15 cellular contexts compared by ENCODE assay signal in genomic region chr1:228799929-228800328, GRCh38.
DNase-seq lines count a peak whose midpoint lies in the region.
"Had no signal": no experiment of that assay in that cellular context is flagged by ENCODE, and none has a peak within 500 bp of the region (broad histone marks: within the 10 kb centered on the region; RNA-seq: fewer than 3 reads in every experiment).

No MANE protein-coding gene starts in this region.

- H3K27me3 Mint-ChIP-seq in activated naive CD4-positive, alpha-beta T cell treated with anti-CD3 and anti-CD28 coated beads, Interleukin-2, amount 50 U/mL, for 24 hours = no peaks in the 10 kb centered on the region
- H3K27me3 Mint-ChIP-seq in activated naive CD4-positive, alpha-beta T cell treated with anti-CD3 and anti-CD28 coated beads for 36 hours (ENCODE audit: low read depth) = no peaks in the 10 kb centered on the region
- H3K27me3 Mint-ChIP-seq in activated T-helper 2 cell treated with anti-CD3 and anti-CD28 coated beads, Interferon-gamma antibody, Interleukin-2, Interleukin-4, amounts not matched to agents 10 μg/mL and 5 μg/mL and 100 μg/mL, durations not matched to agents 14 hours and 24 hours and 36 hours (ENCODE audit: low read depth) = peaks cover 2% of the 10 kb centered on the region
- H3K27me3 Mint-ChIP-seq: CD4-positive, CD25-positive, alpha-beta regulatory T cell had no signal

- H3K4me1 Mint-ChIP-seq in activated naive CD4-positive, alpha-beta T cell treated with anti-CD3 and anti-CD28 coated beads, Interleukin-2, amount 50 U/mL, for 24 hours = peaks cover 40% of the 10 kb centered on the region
- peaks cover 15% of the 10 kb centered on the region for H3K4me1 Mint-ChIP-seq in activated naive CD4-positive, alpha-beta T cell treated with anti-CD3 and anti-CD28 coated beads for 36 hours (ENCODE audit: low read depth)
- peaks cover 32% of the 10 kb centered on the region for H3K4me1 Mint-ChIP-seq in activated T-helper 2 cell treated with anti-CD3 and anti-CD28 coated beads, Interferon-gamma antibody, Interleukin-2, Interleukin-4, amounts not matched to agents 10 μg/mL and 5 μg/mL and 100 μg/mL, durations not matched to agents 14 hours and 24 hours and 36 hours (ENCODE audit: low read depth)

- H3K9me3 Mint-ChIP-seq in activated naive CD4-positive, alpha-beta T cell treated with anti-CD3 and anti-CD28 coated beads, Interleukin-2, amount 50 U/mL, for 24 hours = peaks cover 9% of the 10 kb centered on the region
- peaks cover 2% of the 10 kb centered on the region for H3K9me3 Mint-ChIP-seq in activated naive CD4-positive, alpha-beta T cell treated with anti-CD3 and anti-CD28 coated beads for 36 hours
- H3K9me3 Mint-ChIP-seq in activated T-helper 2 cell treated with anti-CD3 and anti-CD28 coated beads, Interferon-gamma antibody, Interleukin-2, Interleukin-4, amounts not matched to agents 10 μg/mL and 5 μg/mL and 100 μg/mL, durations not matched to agents 14 hours and 24 hours and 36 hours = peaks cover 7% of the 10 kb centered on the region

- DNase-seq in activated naive CD4-positive, alpha-beta T cell treated with anti-CD3 and anti-CD28 coated beads for 36 hours = no peak
- peak; percentile 61 for DNase-seq in NOMO-1 treated with DMSO at 0.1 percent for 48 hours (lab: John Stamatoyannopoulos, UW; ENCODE audit: unreplicated experiment)
- DNase-seq in activated T-helper 2 cell treated with anti-CD3 and anti-CD28 coated beads, Interferon-gamma antibody, Interleukin-2, Interleukin-4, amounts not matched to agents 10 μg/mL and 5 μg/mL and 100 μg/mL, durations not matched to agents 14 hours and 24 hours and 36 hours (ENCODE audit: low spot score) = peak; percentile 2
- no peak for DNase-seq in DMS53 treated with DMSO at 0.1 percent for 48 hours (lab: John Stamatoyannopoulos, UW; ENCODE audit: unreplicated experiment)
- DNase-seq in NCI-H748 treated with DMSO at 0.1 percent for 48 hours (lab: John Stamatoyannopoulos, UW) = no peak
- no peak for DNase-seq in glomerular visceral epithelial cell (ENCODE audit: extremely low spot score)
- DNase-seq in SW480 (ENCODE audit: low spot score) = no peak
- DNase-seq: CD4-positive, CD25-positive, alpha-beta regulatory T cell; DMS53; NCI-H1105; NCI-H187 treated with DMSO at 0.1 percent for 48 hours; NCI-H446; NCI-H82; PC-3 had no signal

- intact Hi-C loops in activated naive CD4-positive, alpha-beta T cell treated with anti-CD3 and anti-CD28 coated beads for 36 hours (cut with micrococcal nuclease) = loop anchor here (10.0 kb wide), 1 partner anchor 545 kb away; the partner anchor contains the start of gene CCSAP
- intact Hi-C loops in activated T-helper 2 cell treated with anti-CD3 and anti-CD28 coated beads, Interferon-gamma antibody, Interleukin-2, Interleukin-4, amounts not matched to agents 10 μg/mL and 5 μg/mL and 100 μg/mL, durations not matched to agents 14 hours and 24 hours and 36 hours (cut with micrococcal nuclease) = no loop called here

- CTCF ChIA-PET in activated naive CD4-positive, alpha-beta T cell treated with anti-CD3 and anti-CD28 coated beads for 36 hours (lab: Charles Lee) = no interaction called here

- H3K4me3 Mint-ChIP-seq in activated naive CD4-positive, alpha-beta T cell treated with anti-CD3 and anti-CD28 coated beads, Interleukin-2, amount 50 U/mL, for 24 hours = no peak overlapping the region
- no peak overlapping the region for H3K4me3 Mint-ChIP-seq in activated naive CD4-positive, alpha-beta T cell treated with anti-CD3 and anti-CD28 coated beads for 36 hours
- H3K4me3 Mint-ChIP-seq in activated T-helper 2 cell treated with anti-CD3 and anti-CD28 coated beads, Interferon-gamma antibody, Interleukin-2, Interleukin-4, amounts not matched to agents 10 μg/mL and 5 μg/mL and 100 μg/mL, durations not matched to agents 14 hours and 24 hours and 36 hours (ENCODE audit: low read depth) = no peak overlapping the region
- H3K4me3 Mint-ChIP-seq: CD4-positive, CD25-positive, alpha-beta regulatory T cell had no signal

- H3K27ac Mint-ChIP-seq in activated naive CD4-positive, alpha-beta T cell treated with anti-CD3 and anti-CD28 coated beads, Interleukin-2, amount 50 U/mL, for 24 hours = peak overlapping the region; percentile 10
- no peak overlapping the region for H3K27ac Mint-ChIP-seq in activated naive CD4-positive, alpha-beta T cell treated with anti-CD3 and anti-CD28 coated beads for 36 hours
- H3K27ac Mint-ChIP-seq in activated T-helper 2 cell treated with anti-CD3 and anti-CD28 coated beads, Interferon-gamma antibody, Interleukin-2, Interleukin-4, amounts not matched to agents 10 μg/mL and 5 μg/mL and 100 μg/mL, durations not matched to agents 14 hours and 24 hours and 36 hours = no peak overlapping the region

- peaks cover 6% of the 10 kb centered on the region for H3K36me3 Mint-ChIP-seq in activated naive CD4-positive, alpha-beta T cell treated with anti-CD3 and anti-CD28 coated beads, Interleukin-2, amount 50 U/mL, for 24 hours
- H3K36me3 Mint-ChIP-seq in activated naive CD4-positive, alpha-beta T cell treated with anti-CD3 and anti-CD28 coated beads for 36 hours (ENCODE audit: low read depth) = peaks cover 2% of the 10 kb centered on the region
- peaks cover 3% of the 10 kb centered on the region for H3K36me3 Mint-ChIP-seq in activated T-helper 2 cell treated with anti-CD3 and anti-CD28 coated beads, Interferon-gamma antibody, Interleukin-2, Interleukin-4, amounts not matched to agents 10 μg/mL and 5 μg/mL and 100 μg/mL, durations not matched to agents 14 hours and 24 hours and 36 hours (ENCODE audit: low read depth)
- H3K36me3 Mint-ChIP-seq: CD4-positive, CD25-positive, alpha-beta regulatory T cell had no signal

Comparison
In these comparisons a context has a peak if more than half of its experiments do, and no peak if none do; other contexts are left out.
1. DNase-seq: peak in NOMO-1 treated with DMSO at 0.1 percent for 48 hours (single experiment) and activated T-helper 2 cell treated with anti-CD3 and anti-CD28 coated beads, Interferon-gamma antibody, Interleukin-2, Interleukin-4, amounts not matched to agents 10 μg/mL and 5 μg/mL and 100 μg/mL, durations not matched to agents 14 hours and 24 hours and 36 hours (single experiment); none in activated naive CD4-positive, alpha-beta T cell treated with anti-CD3 and anti-CD28 coated beads for 36 hours (single experiment), DMS53 treated with DMSO at 0.1 percent for 48 hours (single experiment), NCI-H748 treated with DMSO at 0.1 percent for 48 hours (single experiment), glomerular visceral epithelial cell (single experiment) and SW480 (single experiment).